Comparison of ENCODE assay signal across 8 cellular contexts in genomic region chr7:128454808-128455555, GRCh38. TPM values are rescaled to one million over a fixed set of nuclear protein-coding genes. Genes with fewer than 3 reads are reported as not detected.
DNase-seq lines count a peak whose midpoint lies in the region; ATAC-seq and TF ChIP-seq lines count a peak whose summit lies in the region.

No MANE protein-coding gene starts in this region.

- peaks cover 84% of the 10 kb centered on the region for H3K4me1 Mint-ChIP-seq in stimulated activated naive CD8-positive, alpha-beta T cell treated with anti-CD3 and anti-CD28 coated beads, Interleukin-15, Interleukin-2, amounts not matched to agents 100 ng/mL and 50 ng/mL, for 24 hours (ENCODE audit: low read depth)
- H3K4me1 Mint-ChIP-seq in activated CD8-positive, alpha-beta T cell treated with anti-CD3 and anti-CD28 coated beads, Interleukin-2, amount 10 ng/mL, durations not matched to agents 7 days and 5 days (ENCODE audit: low read depth), result peaks cover 60% of the 10 kb centered on the region
- peaks cover 58% of the 10 kb centered on the region for H3K4me1 Mint-ChIP-seq in stimulated activated memory B cell treated with anti-CD40 and anti-IgM and Interleukin-4, amounts not matched to agents 10 μg/mL and 1 μg/mL and 100 μg/mL, for 72 hours

- peak overlapping the region; percentile 59 for H2AFZ ChIP-seq in hepatocyte

- CTCF ChIA-PET in activated CD8-positive, alpha-beta T cell treated with anti-CD3 and anti-CD28 coated beads, Interleukin-2, amount 10 ng/mL, durations not matched to agents 7 days and 5 days (lab: Charles Lee), result interaction anchor here (0.7 to 4.1 kb wide), 9 partner anchors 13 to 133 kb away, joined by 3 to 40 read pairs (median 5); partner anchors contain the start of gene METTL2B

- POLR2A ChIA-PET in activated CD8-positive, alpha-beta T cell treated with anti-CD3 and anti-CD28 coated beads, Interleukin-2, amount 10 ng/mL, durations not matched to agents 7 days and 5 days (lab: Charles Lee), result interaction anchor here (1.0 to 1.4 kb wide), 5 partner anchors 10 to 44 kb away, joined by 3 to 8 read pairs (median 4); partner anchors contain the start of gene METTL2B

- H3K4me3 Mint-ChIP-seq in stimulated activated naive CD8-positive, alpha-beta T cell treated with anti-CD3 and anti-CD28 coated beads, Interleukin-15, Interleukin-2, amounts not matched to agents 100 ng/mL and 50 ng/mL, for 24 hours, result peak overlapping the region; percentile 95
- H3K4me3 Mint-ChIP-seq in activated CD8-positive, alpha-beta T cell treated with anti-CD3 and anti-CD28 coated beads, Interleukin-2, amount 10 ng/mL, durations not matched to agents 7 days and 5 days, result peak overlapping the region; percentile 89
- peak overlapping the region; percentile 93 for H3K4me3 Mint-ChIP-seq in stimulated activated memory B cell treated with anti-CD40 and anti-IgM and Interleukin-4, amounts not matched to agents 10 μg/mL and 1 μg/mL and 100 μg/mL, for 72 hours

- H3K27me3 Mint-ChIP-seq in stimulated activated naive CD8-positive, alpha-beta T cell treated with anti-CD3 and anti-CD28 coated beads, Interleukin-15, Interleukin-2, amounts not matched to agents 100 ng/mL and 50 ng/mL, for 24 hours, result peaks cover 5% of the 10 kb centered on the region
- peaks cover 7% of the 10 kb centered on the region for H3K27me3 Mint-ChIP-seq in activated CD8-positive, alpha-beta T cell treated with anti-CD3 and anti-CD28 coated beads, Interleukin-2, amount 10 ng/mL, durations not matched to agents 7 days and 5 days (ENCODE audit: low read depth)
- no peaks in the 10 kb centered on the region for H3K27me3 Mint-ChIP-seq in stimulated activated memory B cell treated with anti-CD40 and anti-IgM and Interleukin-4, amounts not matched to agents 10 μg/mL and 1 μg/mL and 100 μg/mL, for 72 hours

- peak overlapping the region; percentile 94 for H3K4me2 ChIP-seq in hepatocyte

- H3K9me3 Mint-ChIP-seq in stimulated activated naive CD8-positive, alpha-beta T cell treated with anti-CD3 and anti-CD28 coated beads, Interleukin-15, Interleukin-2, amounts not matched to agents 100 ng/mL and 50 ng/mL, for 24 hours, result no peaks in the 10 kb centered on the region
- no peaks in the 10 kb centered on the region for H3K9me3 Mint-ChIP-seq in activated CD8-positive, alpha-beta T cell treated with anti-CD3 and anti-CD28 coated beads, Interleukin-2, amount 10 ng/mL, durations not matched to agents 7 days and 5 days (ENCODE audit: insufficient read depth)
- H3K9me3 Mint-ChIP-seq in stimulated activated memory B cell treated with anti-CD40 and anti-IgM and Interleukin-4, amounts not matched to agents 10 μg/mL and 1 μg/mL and 100 μg/mL, for 72 hours, result no peaks in the 10 kb centered on the region

- peak overlapping the region; percentile 99 for H3K27ac ChIP-seq in hepatocyte

- H3K27ac Mint-ChIP-seq in stimulated activated naive CD8-positive, alpha-beta T cell treated with anti-CD3 and anti-CD28 coated beads, Interleukin-15, Interleukin-2, amounts not matched to agents 100 ng/mL and 50 ng/mL, for 24 hours, result peak overlapping the region; percentile 99
- H3K27ac Mint-ChIP-seq in activated CD8-positive, alpha-beta T cell treated with anti-CD3 and anti-CD28 coated beads, Interleukin-2, amount 10 ng/mL, durations not matched to agents 7 days and 5 days, result peak overlapping the region; percentile 93
- H3K27ac Mint-ChIP-seq in stimulated activated memory B cell treated with anti-CD40 and anti-IgM and Interleukin-4, amounts not matched to agents 10 μg/mL and 1 μg/mL and 100 μg/mL, for 72 hours, result peak overlapping the region; percentile 98

- no peaks in the 10 kb centered on the region for H3K9me3 ChIP-seq in hepatocyte (ENCODE audit: low read depth)

- H3K4me1 ChIP-seq in hepatocyte (ENCODE audit: insufficient read depth), result peaks cover 24% of the 10 kb centered on the region

- H3K36me3 ChIP-seq in hepatocyte (replicated peaks; ENCODE audit: insufficient read depth, low read depth), result no peaks in the 10 kb centered on the region

- peaks cover 40% of the 10 kb centered on the region for H3K79me2 ChIP-seq in hepatocyte

- no peak for DNase-seq in stimulated activated naive CD8-positive, alpha-beta T cell treated with anti-CD3 and anti-CD28 coated beads, Interleukin-15, Interleukin-2, amounts not matched to agents 100 U/mL and 50 U/mL, for 24 hours
- no peak for DNase-seq in activated CD8-positive, alpha-beta T cell treated with anti-CD3 and anti-CD28 coated beads, Interleukin-2, amount 10 ng/mL, durations not matched to agents 7 days and 5 days
- DNase-seq in hepatocyte (ENCODE audit: low spot score) (peak; percentile 41), NCI-H1048 (lab: John Stamatoyannopoulos, UW) (no peak)

- WGBS in hepatocyte (ENCODE audit: low lambda C conversion rate, missing lambda C conversion rate), result 59% methylated on average over 26 of the region's 26 CpGs

- H3K4me3 ChIP-seq in hepatocyte, result peak overlapping the region; percentile 88

- no peaks in the 10 kb centered on the region for H4K20me1 ChIP-seq in hepatocyte (ENCODE audit: insufficient read depth, poor library complexity, severe bottlenecking)

- no peaks in the 10 kb centered on the region for H3K9me2 ChIP-seq in hepatocyte (replicated peaks; ENCODE audit: insufficient read depth)

- no peaks in the 10 kb centered on the region for H3K27me3 ChIP-seq in hepatocyte

- ATAC-seq in stimulated activated naive CD8-positive, alpha-beta T cell treated with anti-CD3 and anti-CD28 coated beads, Interleukin-15, Interleukin-2, amounts not matched to agents 100 U/mL and 50 U/mL, for 24 hours, result no peak
- no peak for ATAC-seq in activated CD8-positive, alpha-beta T cell treated with anti-CD3 and anti-CD28 coated beads, Interleukin-2, amount 10 ng/mL, durations not matched to agents 7 days and 5 days
- no peak for ATAC-seq in stimulated activated memory B cell treated with anti-CD40 and anti-IgM and Interleukin-4, amounts not matched to agents 10 μg/mL and 1 μg/mL and 100 μg/mL, for 72 hours
- ATAC-seq in HG02571 (IDR thresholded peaks at IDR 0.05; ENCODE audit: unreplicated experiment) (no peak), GM18907 (IDR thresholded peaks at IDR 0.05; ENCODE audit: unreplicated experiment) (no peak)

- H3K36me3 Mint-ChIP-seq in stimulated activated naive CD8-positive, alpha-beta T cell treated with anti-CD3 and anti-CD28 coated beads, Interleukin-15, Interleukin-2, amounts not matched to agents 100 ng/mL and 50 ng/mL, for 24 hours (ENCODE audit: low read depth), result peaks cover 36% of the 10 kb centered on the region
- H3K36me3 Mint-ChIP-seq in activated CD8-positive, alpha-beta T cell treated with anti-CD3 and anti-CD28 coated beads, Interleukin-2, amount 10 ng/mL, durations not matched to agents 7 days and 5 days (ENCODE audit: low read depth), result peaks cover 25% of the 10 kb centered on the region
- peaks cover 11% of the 10 kb centered on the region for H3K36me3 Mint-ChIP-seq in stimulated activated memory B cell treated with anti-CD40 and anti-IgM and Interleukin-4, amounts not matched to agents 10 μg/mL and 1 μg/mL and 100 μg/mL, for 72 hours

- TF ChIP-seq CTCF in hepatocyte (IDR thresholded peaks at IDR 0.05; ENCODE audit: poor library complexity), result no peak

RNA-seq across cellular contexts. Expression of gene HILPDA, which starts 0.7 kb away (rescaled TPM):
- 10 to 100 TPM; 24.1 to 26.2 TPM for total RNA-seq in activated CD8-positive, alpha-beta T cell treated with anti-CD3 and anti-CD28 coated beads, Interleukin-2, amount 10 ng/mL, durations not matched to agents 7 days and 5 days
- 16.5 and 18.0 TPM in 2 replicates for total RNA-seq in hepatocyte
- 37.4 and 44.2 TPM in 2 replicates for polyA plus RNA-seq in hepatocyte

RNA-seq across cellular contexts. Expression of gene METTL2B, which starts 21.6 kb away (rescaled TPM):
- 10 to 100 TPM; 29.2 to 32.2 TPM for total RNA-seq in activated CD8-positive, alpha-beta T cell treated with anti-CD3 and anti-CD28 coated beads, Interleukin-2, amount 10 ng/mL, durations not matched to agents 7 days and 5 days
- total RNA-seq in hepatocyte, result 22.9 and 29.0 TPM in 2 replicates
- polyA plus RNA-seq in hepatocyte, result 9.1 and 11.4 TPM in 2 replicates

RNA-seq across cellular contexts. Expression of gene IMPDH1, which starts 45.2 kb away (rescaled TPM):
- total RNA-seq in activated CD8-positive, alpha-beta T cell treated with anti-CD3 and anti-CD28 coated beads, Interleukin-2, amount 10 ng/mL, durations not matched to agents 7 days and 5 days, result 10 to 100 TPM; 75.3 to 80.8 TPM
- total RNA-seq in hepatocyte, result 30.4 and 34.7 TPM in 2 replicates
- polyA plus RNA-seq in hepatocyte, result 63.5 and 70.5 TPM in 2 replicates
